In the genomic region with DNA sequence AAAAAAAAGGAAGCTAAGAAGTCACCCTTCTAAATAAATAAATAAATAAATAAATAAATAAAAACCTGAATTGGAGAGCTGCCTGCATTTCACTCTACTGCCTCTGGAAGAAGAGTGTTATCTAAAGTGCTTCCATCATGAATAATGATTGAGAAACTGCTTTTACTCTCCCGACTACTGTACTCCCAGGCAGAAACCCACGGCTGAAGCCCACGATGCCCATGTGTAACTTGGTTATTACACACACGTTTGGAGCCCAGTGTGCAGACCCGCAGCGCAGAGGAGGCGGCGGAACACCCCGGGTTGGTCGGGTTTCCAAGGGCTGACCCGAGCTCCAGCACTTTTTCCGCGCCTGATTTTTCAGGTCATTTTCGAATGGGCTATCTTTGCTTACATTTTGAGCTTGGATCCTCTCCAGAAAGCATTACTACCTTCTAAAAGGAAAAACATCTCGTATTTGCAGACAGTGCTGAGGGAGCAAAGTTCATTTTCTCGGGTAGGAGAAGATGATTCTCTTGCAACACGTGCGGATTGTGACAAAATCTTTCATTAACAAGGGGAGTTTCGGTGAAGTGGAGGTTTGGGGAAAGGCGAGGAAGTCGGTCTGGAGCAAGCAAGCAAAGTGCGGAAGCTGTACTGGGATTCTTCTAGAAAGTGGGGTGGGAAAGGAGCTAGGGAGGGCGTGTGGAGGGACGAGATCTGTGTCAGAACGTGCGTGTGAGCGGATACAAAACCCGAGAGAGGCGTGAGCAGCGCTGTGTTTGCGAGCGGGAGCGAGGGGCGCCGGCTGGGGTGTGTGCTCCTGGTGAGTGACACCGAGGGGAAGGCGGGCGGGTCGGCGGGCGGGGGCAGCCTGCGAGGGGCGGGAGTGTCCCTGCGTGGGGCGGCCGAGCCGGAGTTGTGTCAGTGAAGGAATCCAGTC, we compare ENCODE assay signal across 8 cellular contexts.
DNase-seq lines count a peak whose midpoint lies in the region; ATAC-seq lines count a peak whose summit lies in the region.

A gene with protein sequence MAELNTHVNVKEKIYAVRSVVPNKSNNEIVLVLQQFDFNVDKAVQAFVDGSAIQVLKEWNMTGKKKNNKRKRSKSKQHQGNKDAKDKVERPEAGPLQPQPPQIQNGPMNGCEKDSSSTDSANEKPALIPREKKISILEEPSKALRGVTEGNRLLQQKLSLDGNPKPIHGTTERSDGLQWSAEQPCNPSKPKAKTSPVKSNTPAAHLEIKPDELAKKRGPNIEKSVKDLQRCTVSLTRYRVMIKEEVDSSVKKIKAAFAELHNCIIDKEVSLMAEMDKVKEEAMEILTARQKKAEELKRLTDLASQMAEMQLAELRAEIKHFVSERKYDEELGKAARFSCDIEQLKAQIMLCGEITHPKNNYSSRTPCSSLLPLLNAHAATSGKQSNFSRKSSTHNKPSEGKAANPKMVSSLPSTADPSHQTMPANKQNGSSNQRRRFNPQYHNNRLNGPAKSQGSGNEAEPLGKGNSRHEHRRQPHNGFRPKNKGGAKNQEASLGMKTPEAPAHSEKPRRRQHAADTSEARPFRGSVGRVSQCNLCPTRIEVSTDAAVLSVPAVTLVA (plus strand): TSS at position 897 of the 922 bp plus-strand sequence. CDS start 82,552 bp downstream, outside the sequence.

- H3K4me3 ChIP-seq in endocrine pancreas (ENCODE audit: control insufficient read depth, insufficient read depth, low read length), result peak within 1 kb of the TSS; percentile 90

- H3K4me1 ChIP-seq in endocrine pancreas (ENCODE audit: control insufficient read depth, insufficient read depth, low read length), result peaks cover 3% of the 10 kb centered on the region

- no peaks in the 10 kb centered on the region for H3K9me3 ChIP-seq in endocrine pancreas (ENCODE audit: control insufficient read depth, low read length)

- peak; percentile 49 for ATAC-seq in HG03025 (IDR thresholded peaks at IDR 0.05; ENCODE audit: low FRiP score, unreplicated experiment)

- no peaks in the 10 kb centered on the region for H3K36me3 ChIP-seq in endocrine pancreas (ENCODE audit: control insufficient read depth, insufficient read depth, low read length)

- H3K9ac ChIP-seq in endocrine pancreas (ENCODE audit: control insufficient read depth, insufficient read depth, low read length), result peak within 1 kb of the TSS; percentile 93

- DNase-seq in NK-92 treated with Interleukin-12 subunit alpha and Interleukin-12 subunit beta, amount 100 ng/mL, for 24 hours (lab: John Stamatoyannopoulos, UW), result peak; percentile 36
- DNase-seq in NK-92 (lab: John Stamatoyannopoulos, UW; ENCODE audit: unreplicated experiment), result no peak
- peak; percentile 39 for DNase-seq in NCI-H748 treated with DMSO at 0.1 percent for 48 hours (lab: John Stamatoyannopoulos, UW)
- peak in 2 of 3 experiments; percentile 12 to 38 for DNase-seq in activated CD8-positive, alpha-beta memory T cell treated with anti-CD3 and anti-CD28 coated beads for 48 hours (ENCODE audit: low read depth in 2 of 3, low spot score in 2 of 3)
- DNase-seq in medulla oblongata (ENCODE audit: extremely low spot score), result peak; percentile 76
- DNase-seq in stimulated activated CD8-positive, alpha-beta memory T cell treated with anti-CD3 and anti-CD28 coated beads, Interleukin-12 subunit alpha, Interleukin-12 subunit beta, amount 100 ng/mL, for 4 hours (ENCODE audit: low read depth), result peak; percentile 35

- no peaks in the 10 kb centered on the region for H3K27me3 ChIP-seq in endocrine pancreas (ENCODE audit: control insufficient read depth, insufficient read depth, low read length)
